14 cellular contexts compared by ENCODE assay signal in genomic region chr16:54180421-54181359, GRCh38.
DNase-seq lines count a peak whose midpoint lies in the region; ATAC-seq and TF ChIP-seq lines count a peak whose summit lies in the region.
"Had no signal": no experiment of that assay in that cellular context is flagged by ENCODE, and none has a peak within 500 bp of the region (broad histone marks: within the 10 kb centered on the region; RNA-seq: fewer than 3 reads in every experiment).

No MANE protein-coding gene starts in this region.

- CTCF ChIA-PET in WTC11 (lab: Charles Lee), result no interaction called here

- no peaks in the 10 kb centered on the region for H3K9me3 ChIP-seq in osteoblast (ENCODE audit: low read depth, low read length)
- no peaks in the 10 kb centered on the region for H3K9me3 ChIP-seq in colonic mucosa
- no peaks in the 10 kb centered on the region for H3K9me3 ChIP-seq in mesenchymal stem cell (ENCODE audit: control insufficient read depth, low read length)
- H3K9me3 ChIP-seq: HAP-1 had no signal

- ATAC-seq in WTC11, result no peak

- in situ Hi-C loops in Caki2 (cut with HindIII; ENCODE audit: low pct_unique_long_range_greater_than_20kb, low sequenced_read_pairs), result no loop called here

- H3K4ac ChIP-seq in mesenchymal stem cell (ENCODE audit: low read depth in 1 of 2, low read length in 2 of 2), result no peak overlapping the region

- H3K27me3 ChIP-seq in osteoblast (ENCODE audit: insufficient read depth, low read length) (no peaks in the 10 kb centered on the region), colonic mucosa (no peaks in the 10 kb centered on the region), mesenchymal stem cell (ENCODE audit: control insufficient read depth in 1 of 2, insufficient read depth in 1 of 2, low read length in 2 of 2) (peaks cover 0 to 16% of the 10 kb centered on the region in 2 experiments)
- H3K27me3 ChIP-seq: BLaER1 treated with 17β-estradiol and CSF1 and Interleukin-3, amounts not matched to agents 10 nM and 100 nM had no signal

- no peak overlapping the region for H4K8ac ChIP-seq in mesenchymal stem cell (ENCODE audit: low read length)

- H3K9ac ChIP-seq in colonic mucosa (ENCODE audit: low read depth in 2 of 2, low read length in 2 of 2), result no peak overlapping the region
- H3K9ac ChIP-seq in mesenchymal stem cell (ENCODE audit: low read length), result no peak overlapping the region
- H3K9ac ChIP-seq: BLaER1 treated with 17β-estradiol and CSF1 and Interleukin-3, amounts not matched to agents 10 nM and 100 nM had no signal

- H3K4me3 Mint-ChIP-seq in WTC11 (no peak overlapping the region), type B pancreatic cell (no peak overlapping the region)
- H3K4me3 Mint-ChIP-seq: CD4-positive, CD25-positive, alpha-beta regulatory T cell had no signal

- H2AFZ ChIP-seq in osteoblast (ENCODE audit: low read length), result no peak overlapping the region
- H2AFZ ChIP-seq in mesenchymal stem cell (ENCODE audit: low read depth, low read length), result no peak overlapping the region

- DNase-seq in Caki2 (ENCODE audit: low read depth), result peak; percentile 10
- no peak for DNase-seq in WTC11 (ENCODE audit: low spot score)
- peak; percentile 65 for DNase-seq in kidney tubule cell (ENCODE audit: low spot score)
- DNase-seq in osteoblast (ENCODE audit: insufficient read length, low spot score, missing footprints), result peak; percentile 23
- DNase-seq in colonic mucosa, result no peak
- DNase-seq in NCI-H774 (lab: John Stamatoyannopoulos, UW), result no peak
- no peak for DNase-seq in mesenchymal stem cell
- DNase-seq in type B pancreatic cell (ENCODE audit: extremely low spot score, unreplicated experiment), result no peak
- DNase-seq: CD4-positive, CD25-positive, alpha-beta regulatory T cell; DND-41; GDM1; KBM-7 had no signal

- H3K36me3 Mint-ChIP-seq in WTC11 (no peaks in the 10 kb centered on the region), type B pancreatic cell (no peaks in the 10 kb centered on the region)
- H3K36me3 Mint-ChIP-seq: CD4-positive, CD25-positive, alpha-beta regulatory T cell had no signal

- no peak overlapping the region for H3K18ac ChIP-seq in mesenchymal stem cell (ENCODE audit: low read depth in 1 of 2, low read length in 2 of 2)

- no peak overlapping the region for H4K91ac ChIP-seq in mesenchymal stem cell (ENCODE audit: low read length)

- no peaks in the 10 kb centered on the region for H3K79me2 ChIP-seq in osteoblast (ENCODE audit: insufficient read depth, low read length)

- H2BK15ac ChIP-seq in mesenchymal stem cell (ENCODE audit: low read depth, poor library complexity, severe bottlenecking), result no peak overlapping the region

- H3K4me1 ChIP-seq in osteoblast (ENCODE audit: insufficient read depth, low read length) (no peaks in the 10 kb centered on the region), colonic mucosa (no peaks in the 10 kb centered on the region), mesenchymal stem cell (ENCODE audit: control insufficient read depth, insufficient read depth, low read depth, low read length) (peaks cover 1% of the 10 kb centered on the region)
- H3K4me1 ChIP-seq: BLaER1 treated with 17β-estradiol and CSF1 and Interleukin-3, amounts not matched to agents 10 nM and 100 nM; HAP-1 had no signal

- 94% methylated on average over 1 of the region's 3 CpGs for WGBS in mesenchymal stem cell

- H3K4me3 ChIP-seq in osteoblast (ENCODE audit: insufficient read depth, low read length), result no peak overlapping the region
- no peak overlapping the region for H3K4me3 ChIP-seq in colonic mucosa
- no peak overlapping the region for H3K4me3 ChIP-seq in mesenchymal stem cell (ENCODE audit: insufficient read depth in 1 of 2, low read depth in 1 of 2, low read length in 2 of 2)
- H3K4me3 ChIP-seq: BLaER1 treated with 17β-estradiol and CSF1 and Interleukin-3, amounts not matched to agents 10 nM and 100 nM; HAP-1 had no signal

- H3K14ac ChIP-seq in mesenchymal stem cell (ENCODE audit: low read length in 2 of 2), result no peak overlapping the region

- H3K4me1 Mint-ChIP-seq in WTC11 (peaks cover 20% of the 10 kb centered on the region), type B pancreatic cell (ENCODE audit: unreplicated experiment) (peaks cover 37% of the 10 kb centered on the region)

- no peak overlapping the region for H3K27ac Mint-ChIP-seq in WTC11
- H3K27ac Mint-ChIP-seq in type B pancreatic cell, result no peak overlapping the region
- H3K27ac Mint-ChIP-seq: CD4-positive, CD25-positive, alpha-beta regulatory T cell had no signal

- H3K4me2 ChIP-seq in osteoblast (ENCODE audit: insufficient read depth, low read length), result no peak overlapping the region
- no peak overlapping the region for H3K4me2 ChIP-seq in mesenchymal stem cell (ENCODE audit: low read length, poor library complexity, severe bottlenecking)
- H3K4me2 ChIP-seq: BLaER1 treated with 17β-estradiol and CSF1 and Interleukin-3, amounts not matched to agents 10 nM and 100 nM had no signal

- H3K27me3 Mint-ChIP-seq in WTC11 (ENCODE audit: low read depth), result peaks cover 3% of the 10 kb centered on the region; the same call in 1 of the 2 replicates
- peaks cover 19% of the 10 kb centered on the region for H3K27me3 Mint-ChIP-seq in type B pancreatic cell

- H3K27ac ChIP-seq in osteoblast (ENCODE audit: low read depth, low read length) (no peak overlapping the region), colonic mucosa (no peak overlapping the region), mesenchymal stem cell (ENCODE audit: low read length, poor library complexity, severe bottlenecking) (no peak overlapping the region)
- H3K27ac ChIP-seq: BLaER1 treated with 17β-estradiol and CSF1 and Interleukin-3, amounts not matched to agents 10 nM and 100 nM had no signal

- no peak overlapping the region for H2BK12ac ChIP-seq in mesenchymal stem cell (ENCODE audit: low read length in 2 of 2)

- no peak overlapping the region for H2AK5ac ChIP-seq in mesenchymal stem cell (ENCODE audit: low read length, severe bottlenecking)

- POLR2A ChIA-PET in WTC11 (lab: Charles Lee), result no interaction called here

- no peak overlapping the region for H3K23ac ChIP-seq in mesenchymal stem cell (ENCODE audit: low read length in 2 of 2)

- no peak overlapping the region for H2BK120ac ChIP-seq in mesenchymal stem cell (ENCODE audit: low read depth, low read length)

- H2BK5ac ChIP-seq in mesenchymal stem cell (ENCODE audit: low read depth, low read length, poor library complexity, severe bottlenecking), result no peak overlapping the region

- intact Hi-C loops in colonic mucosa (cut with DNase I), result no loop called here

- H3K36me3 ChIP-seq in osteoblast (ENCODE audit: insufficient read depth, low read length), result no peaks in the 10 kb centered on the region
- no peaks in the 10 kb centered on the region for H3K36me3 ChIP-seq in colonic mucosa
- no peaks in the 10 kb centered on the region for H3K36me3 ChIP-seq in mesenchymal stem cell (ENCODE audit: control insufficient read depth in 1 of 2, insufficient read depth in 2 of 2, low read depth in 1 of 2, low read length in 2 of 2)
- H3K36me3 ChIP-seq: BLaER1 treated with 17β-estradiol and CSF1 and Interleukin-3, amounts not matched to agents 10 nM and 100 nM; HAP-1 had no signal

- no peaks in the 10 kb centered on the region for H3K79me1 ChIP-seq in mesenchymal stem cell (replicated peaks; ENCODE audit: low read length, poor library complexity, severe bottlenecking)

- TF ChIP-seq CTCF in WTC11 (IDR thresholded peaks at IDR 0.05) (no peak), osteoblast (IDR thresholded peaks at IDR 0.05; ENCODE audit: extremely low read depth, low read depth, low read length) (no peak), colonic mucosa (IDR thresholded peaks at IDR 0.05) (no peak), type B pancreatic cell (conservative IDR thresholded peaks at IDR 0.05) (no peak)

- H3K9me3 Mint-ChIP-seq in WTC11, result peaks cover 6% of the 10 kb centered on the region
- no peaks in the 10 kb centered on the region for H3K9me3 Mint-ChIP-seq in type B pancreatic cell

- H4K20me1 ChIP-seq in osteoblast (ENCODE audit: insufficient read depth, low read length), result no peaks in the 10 kb centered on the region
- H4K20me1 ChIP-seq: BLaER1 treated with 17β-estradiol and CSF1 and Interleukin-3, amounts not matched to agents 10 nM and 100 nM had no signal

TF ChIP-seq in WTC11, 78 proteins besides CTCF, POLR2A, EP300 and RAD21:
- no peak for TF ChIP-seq HMGA2 (CRISPR knock-in tag; IDR thresholded peaks at IDR 0.05)
- TF ChIP-seq, protein P1, sequence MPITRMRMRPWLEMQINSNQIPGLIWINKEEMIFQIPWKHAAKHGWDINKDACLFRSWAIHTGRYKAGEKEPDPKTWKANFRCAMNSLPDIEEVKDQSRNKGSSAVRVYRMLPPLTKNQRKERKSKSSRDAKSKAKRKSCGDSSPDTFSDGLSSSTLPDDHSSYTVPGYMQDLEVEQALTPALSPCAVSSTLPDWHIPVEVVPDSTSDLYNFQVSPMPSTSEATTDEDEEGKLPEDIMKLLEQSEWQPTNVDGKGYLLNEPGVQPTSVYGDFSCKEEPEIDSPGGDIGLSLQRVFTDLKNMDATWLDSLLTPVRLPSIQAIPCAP (CRISPR knock-in tag; IDR thresholded peaks at IDR 0.05), result no peak
- TF ChIP-seq FOXP4 (CRISPR knock-in tag; IDR thresholded peaks at IDR 0.05), result no peak
- TF ChIP-seq GABPB1 (CRISPR knock-in tag; IDR thresholded peaks at IDR 0.05), result peak; percentile 72
- TF ChIP-seq, protein P2, sequence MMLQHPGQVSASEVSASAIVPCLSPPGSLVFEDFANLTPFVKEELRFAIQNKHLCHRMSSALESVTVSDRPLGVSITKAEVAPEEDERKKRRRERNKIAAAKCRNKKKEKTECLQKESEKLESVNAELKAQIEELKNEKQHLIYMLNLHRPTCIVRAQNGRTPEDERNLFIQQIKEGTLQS (CRISPR knock-in tag; conservative IDR thresholded peaks at IDR 0.05), result no peak
- TF ChIP-seq ZNF263 (CRISPR knock-in tag; IDR thresholded peaks at IDR 0.05; ENCODE audit: low read depth), result no peak
TF ChIP-seq in WTC11: peak in this region for 1.

Comparison
In these comparisons a context has a peak if more than half of its experiments do, and no peak if none do; other contexts are left out.
1. DNase-seq: peak in Caki2 (single experiment), kidney tubule cell (single experiment) and osteoblast (single experiment); none in WTC11 (single experiment), colonic mucosa (single experiment), NCI-H774 (single experiment), mesenchymal stem cell (single experiment) and type B pancreatic cell (single experiment).